7 cellular contexts compared by ENCODE assay signal in the genomic region with DNA sequence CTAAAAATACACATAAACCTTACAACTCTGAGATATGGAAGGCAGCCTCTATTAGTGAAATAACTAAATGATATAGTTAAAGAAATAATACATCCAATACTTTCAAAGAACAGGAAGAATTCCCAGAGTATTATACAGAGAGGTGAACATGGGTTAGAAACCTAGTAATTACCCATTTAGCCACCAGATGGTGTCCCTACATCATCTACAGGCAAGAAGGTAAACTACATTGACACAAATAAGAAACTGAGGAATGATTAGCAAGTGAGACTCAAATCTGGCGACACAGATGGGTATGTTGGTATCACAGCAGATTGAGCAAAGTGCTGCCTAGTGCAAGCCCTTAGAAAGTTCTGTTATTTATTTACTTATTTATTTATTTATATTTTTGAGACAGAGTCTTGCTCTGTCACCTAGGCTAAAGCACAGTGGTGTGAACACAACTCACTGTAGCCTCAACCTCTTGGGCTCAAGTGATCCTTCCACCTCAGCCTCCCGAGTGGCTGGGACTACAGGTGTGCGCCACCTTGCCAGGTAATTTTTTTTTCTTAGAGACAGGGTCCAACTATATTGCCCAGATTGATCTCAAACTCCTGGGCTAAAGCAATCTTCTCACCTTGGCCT. TPM values are rescaled to one million over a fixed set of nuclear protein-coding genes. Genes with fewer than 3 reads are reported as not detected.
A peak's percentile ranks its signal among the peaks of the same experiment; 100 is the strongest.
DNase-seq lines count a peak whose midpoint lies in the region; ATAC-seq and TF ChIP-seq lines count a peak whose summit lies in the region.

No MANE protein-coding gene starts in this region.

- no peaks in the 10 kb centered on the region for H3K9me2 ChIP-seq in Karpas-422 (replicated peaks; ENCODE audit: insufficient read depth, low read length)

- no peak overlapping the region for H3K4me2 ChIP-seq in Karpas-422 (ENCODE audit: low read depth, low read length, poor library complexity, severe bottlenecking)

- H3K4me1 ChIP-seq in Karpas-422 (ENCODE audit: low read length) = no peaks in the 10 kb centered on the region
- H3K4me1 ChIP-seq in right lobe of liver = peaks cover 0 to 12% (median 5%) of the 10 kb centered on the region in 4 donors

- H3K27ac ChIP-seq in Karpas-422 (ENCODE audit: low read length) = no peak overlapping the region
- H3K27ac ChIP-seq in right lobe of liver = no peak overlapping the region

- H4K20me1 ChIP-seq in Karpas-422 (ENCODE audit: insufficient read depth, low read depth, low read length) = no peaks in the 10 kb centered on the region

- peaks cover 27% of the 10 kb centered on the region for H3K36me3 Mint-ChIP-seq in activated naive CD8-positive, alpha-beta T cell treated with anti-CD3 and anti-CD28 coated beads, Interleukin-2, amount 50 U/mL, for 24 hours (ENCODE audit: low read depth)

- peak; percentile 66 for DNase-seq in GM03348 (ENCODE audit: low spot score)
- DNase-seq in Karpas-422 = peak; percentile 71
- DNase-seq in cardiac fibroblast (ENCODE audit: low read depth in 2 of 2) = peak; percentile 61 to 66
- DNase-seq in right lobe of liver = no peak
- no peak for DNase-seq in activated naive CD8-positive, alpha-beta T cell treated with anti-CD3 and anti-CD28 coated beads, Interleukin-2, amount 50 U/mL, for 24 hours
- no peak for DNase-seq in activated CD4-positive, alpha-beta T cell treated with anti-CD3 and anti-CD28 coated beads, Interleukin-2, amount 50 U/mL, for 48 hours

- peak; percentile 81 to 86 (median 82) for ATAC-seq in right lobe of liver
- ATAC-seq in GM21447 (IDR thresholded peaks at IDR 0.05; ENCODE audit: unreplicated experiment) = no peak
- no peak for ATAC-seq in activated naive CD8-positive, alpha-beta T cell treated with anti-CD3 and anti-CD28 coated beads, Interleukin-2, amount 50 U/mL, for 24 hours

- no peaks in the 10 kb centered on the region for H3K27me3 Mint-ChIP-seq in activated naive CD8-positive, alpha-beta T cell treated with anti-CD3 and anti-CD28 coated beads, Interleukin-2, amount 50 U/mL, for 24 hours

- TF ChIP-seq POLR2A in right lobe of liver (IDR thresholded peaks at IDR 0.05) = no peak

- H3K36me3 ChIP-seq in Karpas-422 (ENCODE audit: insufficient read depth, low read length) (peaks cover 20% of the 10 kb centered on the region), right lobe of liver (peaks cover 0 to 78% (median 39%) of the 10 kb centered on the region in 4 donors)

- H3K27me3 ChIP-seq in Karpas-422 (ENCODE audit: low read length) (no peaks in the 10 kb centered on the region), right lobe of liver (no peaks in the 10 kb centered on the region)

- intact Hi-C loops in right lobe of liver (cut with DNase I) = loop anchor here in 1 of 2 donors (10.0 kb wide), 1 partner anchor 62 kb away; no protein-coding TSS in a partner anchor

- H3K4me3 ChIP-seq in Karpas-422 (ENCODE audit: low read length) = no peak overlapping the region
- H3K4me3 ChIP-seq in cardiac fibroblast (replicated peaks in 1 of 2; ENCODE audit: low read depth in 2 of 2, low read length in 2 of 2) = no peak overlapping the region
- no peak overlapping the region for H3K4me3 ChIP-seq in right lobe of liver

- H3K4me3 Mint-ChIP-seq in activated naive CD8-positive, alpha-beta T cell treated with anti-CD3 and anti-CD28 coated beads, Interleukin-2, amount 50 U/mL, for 24 hours = no peak overlapping the region

- no peaks in the 10 kb centered on the region for H3K9me3 Mint-ChIP-seq in activated naive CD8-positive, alpha-beta T cell treated with anti-CD3 and anti-CD28 coated beads, Interleukin-2, amount 50 U/mL, for 24 hours

- TF ChIP-seq CTCF in cardiac fibroblast (IDR thresholded peaks at IDR 0.05; ENCODE audit: low read depth, low read length) (peak; percentile 61), right lobe of liver (IDR thresholded peaks at IDR 0.05) (peak; percentile 64 to 70 (median 68))

- no peaks in the 10 kb centered on the region for H3K79me2 ChIP-seq in Karpas-422 (ENCODE audit: low read length)

- no peaks in the 10 kb centered on the region for H3K4me1 Mint-ChIP-seq in activated naive CD8-positive, alpha-beta T cell treated with anti-CD3 and anti-CD28 coated beads, Interleukin-2, amount 50 U/mL, for 24 hours

- H3K9me3 ChIP-seq in Karpas-422 (ENCODE audit: low read length) (no peaks in the 10 kb centered on the region), right lobe of liver (no peaks in the 10 kb centered on the region)

- no peak overlapping the region for H2AFZ ChIP-seq in Karpas-422 (ENCODE audit: low read length)

- no peak overlapping the region for H3K9ac ChIP-seq in Karpas-422 (ENCODE audit: low read length)

- WGBS in right lobe of liver (ENCODE audit: insufficient coverage, low coverage, low lambda C conversion rate, missing lambda C conversion rate) = 74% methylated on average over 3 of the region's 3 CpGs

- H3K27ac Mint-ChIP-seq in activated naive CD8-positive, alpha-beta T cell treated with anti-CD3 and anti-CD28 coated beads, Interleukin-2, amount 50 U/mL, for 24 hours = no peak overlapping the region

RNA-seq across cellular contexts. Expression of a gene that starts 28.2 kb away (rescaled TPM):
- 20.5 and 44.1 TPM in 2 replicates for total RNA-seq in Karpas-422 (2014; rRNA removed; shearing (Covaris generic); ENCODE audit: low replicate concordance)
- 10 to 100 TPM in 5 of 6 experiments, 1 to 10 TPM in 1; 7.3 to 18.9 (median 14.8) TPM for total RNA-seq in right lobe of liver

RNA-seq across cellular contexts. Expression of a gene that starts 34.9 kb away (rescaled TPM):
- not detected in 2 replicates for total RNA-seq in Karpas-422 (2014; rRNA removed; shearing (Covaris generic); ENCODE audit: low replicate concordance)
- total RNA-seq in right lobe of liver = 1,000 to 10,000 TPM in 4 of 6 experiments, 100 to 1,000 TPM in 2; 376 to 1,846 (median 1,201) TPM

RNA-seq across cellular contexts. Expression of a gene that starts 36.6 kb away (rescaled TPM):
- total RNA-seq in Karpas-422 (2014; rRNA removed; shearing (Covaris generic); ENCODE audit: low replicate concordance) = 122 and 184 TPM in 2 replicates
- total RNA-seq in right lobe of liver = 100 to 1,000 TPM in 3 of 6 experiments, 10 to 100 TPM in 3; 60.7 to 193 (median 94.1) TPM

RNA-seq across cellular contexts. Expression of a gene that starts 36.9 kb away (rescaled TPM):
- 34.7 and 52.0 TPM in 2 replicates for total RNA-seq in Karpas-422 (2014; rRNA removed; shearing (Covaris generic); ENCODE audit: low replicate concordance)
- total RNA-seq in right lobe of liver = 10 to 100 TPM; 23.0 to 63.1 (median 46.9) TPM

RNA-seq across cellular contexts. Expression of a gene that starts 52.1 kb away (rescaled TPM):
- total RNA-seq in Karpas-422 (2014; rRNA removed; shearing (Covaris generic); ENCODE audit: low replicate concordance) = not detected in 2 replicates
- total RNA-seq in right lobe of liver = 1,000 to 10,000 TPM in 3 of 6 experiments, 100 to 1,000 TPM in 3; 742 to 1,822 (median 982) TPM

Comparison
In these comparisons a context has a peak if more than half of its experiments do, and no peak if none do; other contexts are left out.
1. DNase-seq: peak in GM03348 (single experiment), Karpas-422 (single experiment) and cardiac fibroblast (2 of 2); none in right lobe of liver (0 of 3), activated naive CD8-positive, alpha-beta T cell treated with anti-CD3 and anti-CD28 coated beads, Interleukin-2, amount 50 U/mL, for 24 hours (single experiment) and activated CD4-positive, alpha-beta T cell treated with anti-CD3 and anti-CD28 coated beads, Interleukin-2, amount 50 U/mL, for 48 hours (0 of 2).
2. ATAC-seq: peak in right lobe of liver (4 of 4); none in GM21447 (single experiment) and activated naive CD8-positive, alpha-beta T cell treated with anti-CD3 and anti-CD28 coated beads, Interleukin-2, amount 50 U/mL, for 24 hours (single experiment).
3. RNA of a gene that starts 34.9 kb away (total RNA-seq): 376 to 1,846 TPM in right lobe of liver; not detected in Karpas-422; every median in the first group is over 100 times any median in the second.